21 cellular contexts compared by ENCODE assay signal in genomic region chr12:2633176-2633824, GRCh38.
A peak's percentile ranks its signal among the peaks of the same experiment; 100 is the strongest.
DNase-seq lines count a peak whose midpoint lies in the region; ATAC-seq, FAIRE-seq and TF ChIP-seq lines count a peak whose summit lies in the region.
"Had no signal": no experiment of that assay in that cellular context is flagged by ENCODE, and none has a peak within 500 bp of the region (broad histone marks: within the 10 kb centered on the region; RNA-seq: fewer than 3 reads in every experiment).

No MANE protein-coding gene starts in this region.

- WGBS in heart right ventricle, 2 donors, result 93 to 95% methylated on average over 16 of the region's 16 CpGs

- no peak overlapping the region for H3K4me3 Mint-ChIP-seq in WTC11
- H3K4me3 Mint-ChIP-seq: B cell had no signal

- H3K9me3 ChIP-seq in heart right ventricle, result no peaks in the 10 kb centered on the region
- no peaks in the 10 kb centered on the region for H3K9me3 ChIP-seq in kidney (ENCODE audit: control insufficient read depth in 1 of 2, low read length in 2 of 2)

- no peak overlapping the region for H3K9ac ChIP-seq in kidney (ENCODE audit: low read length in 2 of 2)
- H3K9ac ChIP-seq: GM23248 had no signal

- intact Hi-C loops in heart right ventricle (cut with DNase I), result no loop called here
- intact Hi-C loops in Right ventricle myocardium inferior (cut with DNase I), result no loop called here
- intact Hi-C loops in left colon (cut with DNase I, micrococcal nuclease), result no loop called here
- intact Hi-C loops in posterior vena cava (cut with DNase I), result no loop called here
- intact Hi-C loops in kidney (cut with DNase I), result no loop called here

- H3K27me3 Mint-ChIP-seq in WTC11 (ENCODE audit: low read depth), result no peaks in the 10 kb centered on the region

- H3K4me1 Mint-ChIP-seq in WTC11, result peaks cover 4% of the 10 kb centered on the region
- H3K4me1 Mint-ChIP-seq: B cell had no signal

- DNase-seq in heart right ventricle (no peak), Right ventricle myocardium inferior (ENCODE audit: missing footprints) (no peak), left colon (no peak), posterior vena cava (ENCODE audit: low spot score) (peak; percentile 45), urothelium cell line (ENCODE audit: low spot score) (no peak), WTC11 (ENCODE audit: low spot score) (no peak), kidney (no peak)
- DNase-seq: GM23248, KG1, MV-4-11, NCI-H1417 treated with DMSO at 0.1 percent for 48 hours, NCI-H2029, NCI-H345, NCI-H524 treated with DMSO at 0.1 percent for 48 hours, PC-3, RPMI8226 had no signal

- no peaks in the 10 kb centered on the region for H3K27me3 ChIP-seq in heart right ventricle

- no peaks in the 10 kb centered on the region for H3K36me3 Mint-ChIP-seq in WTC11

- ATAC-seq in heart right ventricle, result no peak
- no peak for ATAC-seq in Right ventricle myocardium inferior
- peak; percentile 69 for ATAC-seq in left colon
- no peak for ATAC-seq in WTC11
- ATAC-seq in HG03521 (IDR thresholded peaks at IDR 0.05; ENCODE audit: unreplicated experiment), result no peak
- ATAC-seq: HCT116, PC-3 had no signal

- H3K36me3 ChIP-seq in heart right ventricle (peaks cover 0 to 39% (median 0%) of the 10 kb centered on the region in 9 donors), kidney (ENCODE audit: control insufficient read depth in 1 of 2, insufficient read depth in 2 of 2, low read length in 2 of 2) (no peaks in the 10 kb centered on the region)

- H3K9me3 Mint-ChIP-seq in WTC11, result peaks cover 3% of the 10 kb centered on the region

- TF ChIP-seq CTCF in heart right ventricle (IDR thresholded peaks at IDR 0.05), result no peak
- TF ChIP-seq CTCF in WTC11 (IDR thresholded peaks at IDR 0.05), result no peak
- TF ChIP-seq CTCF in kidney (IDR thresholded peaks at IDR 0.05; ENCODE audit: borderline replicate concordance, extremely low read depth, insufficient read depth), result no peak

- H3K27ac ChIP-seq in heart right ventricle (peak overlapping the region in 8 of 10 donors; percentile 13 to 79 (median 70)), kidney (ENCODE audit: low read depth in 2 of 2, low read length in 2 of 2) (no peak overlapping the region)
- H3K27ac ChIP-seq: GM23248 had no signal

- no peak overlapping the region for H3K27ac Mint-ChIP-seq in WTC11
- H3K27ac Mint-ChIP-seq: B cell had no signal

- CTCF ChIA-PET in WTC11 (lab: Charles Lee), result interaction anchor here (1.5 kb wide), 1 partner anchor 9 kb away, joined by 9 read pairs; no protein-coding TSS in a partner anchor

- H3K4me1 ChIP-seq in heart right ventricle (peaks cover 0 to 40% (median 3%) of the 10 kb centered on the region in 9 donors), kidney (ENCODE audit: control insufficient read depth in 1 of 2, insufficient read depth in 1 of 2, low read depth in 1 of 2, low read length in 2 of 2) (peaks cover 0 to 2% of the 10 kb centered on the region in 2 donors)

- FAIRE-seq in urothelium cell line (lab: Jason Lieb, UNC), result peak; percentile 13
- FAIRE-seq in kidney (lab: Jason Lieb, UNC), result no peak
- FAIRE-seq: G401.6, GM19239 had no signal

- no peak overlapping the region for H3K4me3 ChIP-seq in heart right ventricle
- no peak overlapping the region for H3K4me3 ChIP-seq in kidney (ENCODE audit: low read length in 2 of 2)
- H3K4me3 ChIP-seq: GM23248 had no signal

- POLR2A ChIA-PET in WTC11 (lab: Charles Lee), result no interaction called here

TF ChIP-seq in WTC11, 78 proteins besides CTCF, POLR2A, EP300 and RAD21 (continues in another document):
- TF ChIP-seq STAT6 (CRISPR knock-in tag; conservative IDR thresholded peaks at IDR 0.05; ENCODE audit: low read depth) (no peak), USF2 (CRISPR knock-in tag; IDR thresholded peaks at IDR 0.05) (no peak), ZNF671 (CRISPR knock-in tag; IDR thresholded peaks at IDR 0.05) (no peak), SMAD3 (CRISPR knock-in tag; IDR thresholded peaks at IDR 0.05; ENCODE audit: borderline replicate concordance) (no peak), RELA (CRISPR knock-in tag; IDR thresholded peaks at IDR 0.05; ENCODE audit: borderline replicate concordance) (no peak), ZNF317 (CRISPR knock-in tag; IDR thresholded peaks at IDR 0.05; ENCODE audit: borderline replicate concordance, low read depth) (no peak), MXD4 (CRISPR knock-in tag; IDR thresholded peaks at IDR 0.05; ENCODE audit: borderline replicate concordance) (no peak), NR2C2 (CRISPR knock-in tag; IDR thresholded peaks at IDR 0.05) (no peak), RORB (CRISPR knock-in tag; IDR thresholded peaks at IDR 0.05) (no peak), ZNF532 (CRISPR knock-in tag; IDR thresholded peaks at IDR 0.05; ENCODE audit: borderline replicate concordance) (no peak), PRRX2 (CRISPR knock-in tag; IDR thresholded peaks at IDR 0.05) (no peak), ERG (CRISPR knock-in tag; IDR thresholded peaks at IDR 0.05) (no peak)

Comparison
In these comparisons a context has a peak if more than half of its experiments do, and no peak if none do; other contexts are left out.
1. H3K27ac ChIP-seq: peak in heart right ventricle (8 of 10); none in kidney (0 of 2).